ENCODE assay signal across 8 cellular contexts in the genomic region with DNA sequence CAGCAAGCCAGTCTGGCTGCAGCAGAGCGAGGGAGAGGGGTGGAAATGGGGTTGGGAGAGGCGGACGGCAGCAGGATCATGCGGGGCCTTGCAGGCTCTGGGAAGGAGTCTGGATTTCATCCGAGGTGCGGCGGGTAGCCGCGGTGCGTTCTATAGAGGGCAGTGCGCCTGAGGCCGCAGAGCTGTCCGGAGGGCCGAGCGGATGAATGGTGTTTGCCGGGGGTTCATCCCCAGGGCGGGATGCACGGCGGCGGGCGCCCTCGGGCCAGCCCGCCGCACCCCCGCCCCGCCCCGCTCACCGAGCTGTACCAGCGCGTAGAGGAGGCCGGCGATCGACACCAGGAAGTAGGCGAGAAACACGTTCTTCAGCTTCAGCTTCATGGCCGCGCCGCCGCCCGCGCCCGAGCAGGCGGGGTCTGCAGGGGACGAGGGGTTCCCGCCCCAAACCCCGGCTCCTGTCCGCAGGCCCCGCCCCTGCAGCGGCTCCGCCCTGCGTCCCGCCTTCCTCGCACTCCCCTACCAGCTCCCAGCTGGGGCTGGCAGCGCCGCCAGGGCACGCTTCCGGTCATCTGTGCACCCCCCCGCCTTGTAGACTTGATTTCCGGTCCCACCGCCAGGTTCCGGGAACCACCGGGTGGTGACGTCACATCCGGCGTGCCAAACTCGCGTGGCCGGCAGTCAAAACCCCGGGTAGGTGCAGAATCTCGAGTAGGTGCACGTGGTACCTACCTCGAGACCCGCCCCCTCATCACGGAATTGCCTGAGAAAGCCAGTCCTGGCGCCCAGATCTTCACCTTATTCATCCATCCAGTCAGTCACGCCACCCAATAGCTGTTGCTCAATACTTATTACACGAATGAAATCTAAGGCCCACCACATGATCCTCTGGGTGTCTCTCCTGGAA. TPM values are rescaled to one million over a fixed set of nuclear protein-coding genes. Genes with fewer than 3 reads are reported as not detected.
DNase-seq lines count a peak whose midpoint lies in the region; ATAC-seq and TF ChIP-seq lines count a peak whose summit lies in the region.

A gene (minus strand): TSS at position 420 of the 904 bp plus-strand sequence. CDS start 39 bp downstream, at position 381.

- H3K36me3 Mint-ChIP-seq in WTC11 (peaks cover 19% of the 10 kb centered on the region), immature natural killer cell (peaks cover 5 to 20% (median 6%) of the 10 kb centered on the region in 3 donors)

- no peaks in the 10 kb centered on the region for H3K27me3 ChIP-seq in AG04450 (ENCODE audit: control insufficient read depth, insufficient read depth, low read length)

- H3K4me3 ChIP-seq in AG04450 (ENCODE audit: low read depth, low read length) (peak within 1 kb of the TSS; percentile 86), cardiac fibroblast (replicated peaks in 1 of 2; ENCODE audit: low read depth in 2 of 2, low read length in 2 of 2) (peak within 1 kb of the TSS; percentile 62 to 79)

- H3K4me3 Mint-ChIP-seq in WTC11 (peak within 1 kb of the TSS; percentile 97), immature natural killer cell (peak within 1 kb of the TSS; percentile 89 to 96 (median 91))

- H3K9me3 Mint-ChIP-seq in WTC11 (no peaks in the 10 kb centered on the region), immature natural killer cell (no peaks in the 10 kb centered on the region)

- DNase-seq in AG04450 (ENCODE audit: low read depth, low spot score) (peak; percentile 96), NCI-H226 (peak; percentile 99), WTC11 (ENCODE audit: low spot score) (peak; percentile 99), cardiac fibroblast (ENCODE audit: low read depth in 2 of 2) (peak; percentile 98 to 99), immature natural killer cell (peak; percentile 98), smooth muscle cell of the brain vasculature (ENCODE audit: low read depth, low spot score) (peak; percentile 95)

- peak within 1 kb of the TSS; percentile 97 for H3K27ac ChIP-seq in AG04450 (ENCODE audit: low read depth, low read length)

- H3K4me1 Mint-ChIP-seq in WTC11 (peaks cover 16% of the 10 kb centered on the region), immature natural killer cell (peaks cover 26 to 27% of the 10 kb centered on the region in 2 donors)

- H3K27ac Mint-ChIP-seq in WTC11 (peak within 1 kb of the TSS; percentile 93), immature natural killer cell (peak within 1 kb of the TSS; percentile 91 to 100 (median 95))

- H3K27me3 Mint-ChIP-seq in WTC11 (ENCODE audit: low read depth) (no peaks in the 10 kb centered on the region), immature natural killer cell (ENCODE audit: low read depth in 3 of 3) (peaks cover 0 to 10% (median 9%) of the 10 kb centered on the region in 3 donors)

- TF ChIP-seq CTCF in AG04450 (IDR thresholded peaks at IDR 0.05; ENCODE audit: low read depth, low read length) (peak; percentile 13; the same call in 1 of the 2 replicates), WTC11 (IDR thresholded peaks at IDR 0.05) (no peak), cardiac fibroblast (IDR thresholded peaks at IDR 0.05; ENCODE audit: low read depth, low read length) (no peak)

- CTCF ChIA-PET in AG04450 (lab: Charles Lee), result interaction anchor here (0.6 to 1.8 kb wide), 7 partner anchors 10 to 227 kb away, joined by 3 to 8 read pairs (median 6); no protein-coding TSS in a partner anchor
- CTCF ChIA-PET in WTC11 (lab: Charles Lee), result interaction anchor here (0.6 to 4.5 kb wide), 21 partner anchors 10 to 227 kb away, joined by 3 to 51 read pairs (median 4); a partner anchor contains a TSS

- ATAC-seq in GM18909 (IDR thresholded peaks at IDR 0.05; ENCODE audit: poor library complexity, unreplicated experiment), result peak; percentile 92
- ATAC-seq in HG03175 (IDR thresholded peaks at IDR 0.05; ENCODE audit: unreplicated experiment), result peak; percentile 96
- ATAC-seq in WTC11, result peak; percentile 97

- POLR2A ChIA-PET in AG04450 (lab: Yijun Ruan, JAX) (interaction anchor here (0.6 to 2.9 kb wide), 22 partner anchors 9 to 227 kb away, joined by 3 to 23 read pairs (median 5); a partner anchor contains a TSS), WTC11 (lab: Charles Lee) (interaction anchor here (0.6 to 3.0 kb wide), 22 partner anchors 9 to 240 kb away, joined by 3 to 37 read pairs (median 6); a partner anchor contains a TSS)

- H3K9me3 ChIP-seq in AG04450 (ENCODE audit: control insufficient read depth, insufficient read depth, low read length), result no peaks in the 10 kb centered on the region

TF ChIP-seq in WTC11, 78 proteins besides CTCF, POLR2A, EP300 and RAD21 (continues in another document):
- TF ChIP-seq, protein P1, sequence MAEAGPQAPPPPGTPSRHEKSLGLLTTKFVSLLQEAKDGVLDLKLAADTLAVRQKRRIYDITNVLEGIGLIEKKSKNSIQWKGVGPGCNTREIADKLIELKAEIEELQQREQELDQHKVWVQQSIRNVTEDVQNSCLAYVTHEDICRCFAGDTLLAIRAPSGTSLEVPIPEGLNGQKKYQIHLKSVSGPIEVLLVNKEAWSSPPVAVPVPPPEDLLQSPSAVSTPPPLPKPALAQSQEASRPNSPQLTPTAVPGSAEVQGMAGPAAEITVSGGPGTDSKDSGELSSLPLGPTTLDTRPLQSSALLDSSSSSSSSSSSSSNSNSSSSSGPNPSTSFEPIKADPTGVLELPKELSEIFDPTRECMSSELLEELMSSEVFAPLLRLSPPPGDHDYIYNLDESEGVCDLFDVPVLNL (CRISPR knock-in tag; IDR thresholded peaks at IDR 0.05; ENCODE audit: borderline replicate concordance, low read depth), result peak; percentile 47; the same call in 1 of the 2 replicates
- TF ChIP-seq FOXK1 (CRISPR knock-in tag; IDR thresholded peaks at IDR 0.05) (peak; percentile 84), NR3C1 (CRISPR knock-in tag; conservative IDR thresholded peaks at IDR 0.05; ENCODE audit: low read depth) (0 out of 2 replicates have a peak, but pooled peaks have one; percentile 43), ZBTB21 (CRISPR knock-in tag; IDR thresholded peaks at IDR 0.05; ENCODE audit: borderline replicate concordance) (no peak), ELF4 (CRISPR knock-in tag; IDR thresholded peaks at IDR 0.05; ENCODE audit: low read depth) (no peak), TEAD1 (CRISPR knock-in tag; IDR thresholded peaks at IDR 0.05) (peak; percentile 69; the same call in 1 of the 2 replicates), MYBL2 (CRISPR knock-in tag; IDR thresholded peaks at IDR 0.05) (no peak), ZNF232 (CRISPR knock-in tag; IDR thresholded peaks at IDR 0.05) (no peak), HMGA2 (CRISPR knock-in tag; IDR thresholded peaks at IDR 0.05) (no peak), NFATC4 (CRISPR knock-in tag; IDR thresholded peaks at IDR 0.05) (0 out of 2 replicates have a peak, but pooled peaks have one; percentile 5), SMAD3 (CRISPR knock-in tag; IDR thresholded peaks at IDR 0.05; ENCODE audit: borderline replicate concordance) (peak; percentile 69; the same call in 1 of the 2 replicates), ZNF263 (CRISPR knock-in tag; IDR thresholded peaks at IDR 0.05; ENCODE audit: low read depth) (no peak), ZNF423 (CRISPR knock-in tag; IDR thresholded peaks at IDR 0.05) (0 out of 2 replicates have a peak, but pooled peaks have one; percentile 13), ZNF396 (CRISPR knock-in tag; IDR thresholded peaks at IDR 0.05; ENCODE audit: borderline replicate concordance) (no peak), FOXP1 (CRISPR knock-in tag; IDR thresholded peaks at IDR 0.05; ENCODE audit: borderline replicate concordance) (no peak; the same call in 1 of the 2 replicates), ESRRA (CRISPR knock-in tag; IDR thresholded peaks at IDR 0.05; ENCODE audit: borderline replicate concordance) (no peak), TCF7 (CRISPR knock-in tag; IDR thresholded peaks at IDR 0.05; ENCODE audit: low read depth) (no peak)
- TF ChIP-seq, protein P2, sequence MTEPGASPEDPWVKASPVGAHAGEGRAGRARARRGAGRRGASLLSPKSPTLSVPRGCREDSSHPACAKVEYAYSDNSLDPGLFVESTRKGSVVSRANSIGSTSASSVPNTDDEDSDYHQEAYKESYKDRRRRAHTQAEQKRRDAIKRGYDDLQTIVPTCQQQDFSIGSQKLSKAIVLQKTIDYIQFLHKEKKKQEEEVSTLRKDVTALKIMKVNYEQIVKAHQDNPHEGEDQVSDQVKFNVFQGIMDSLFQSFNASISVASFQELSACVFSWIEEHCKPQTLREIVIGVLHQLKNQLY (CRISPR knock-in tag; IDR thresholded peaks at IDR 0.05), result no peak
- TF ChIP-seq, protein P3, sequence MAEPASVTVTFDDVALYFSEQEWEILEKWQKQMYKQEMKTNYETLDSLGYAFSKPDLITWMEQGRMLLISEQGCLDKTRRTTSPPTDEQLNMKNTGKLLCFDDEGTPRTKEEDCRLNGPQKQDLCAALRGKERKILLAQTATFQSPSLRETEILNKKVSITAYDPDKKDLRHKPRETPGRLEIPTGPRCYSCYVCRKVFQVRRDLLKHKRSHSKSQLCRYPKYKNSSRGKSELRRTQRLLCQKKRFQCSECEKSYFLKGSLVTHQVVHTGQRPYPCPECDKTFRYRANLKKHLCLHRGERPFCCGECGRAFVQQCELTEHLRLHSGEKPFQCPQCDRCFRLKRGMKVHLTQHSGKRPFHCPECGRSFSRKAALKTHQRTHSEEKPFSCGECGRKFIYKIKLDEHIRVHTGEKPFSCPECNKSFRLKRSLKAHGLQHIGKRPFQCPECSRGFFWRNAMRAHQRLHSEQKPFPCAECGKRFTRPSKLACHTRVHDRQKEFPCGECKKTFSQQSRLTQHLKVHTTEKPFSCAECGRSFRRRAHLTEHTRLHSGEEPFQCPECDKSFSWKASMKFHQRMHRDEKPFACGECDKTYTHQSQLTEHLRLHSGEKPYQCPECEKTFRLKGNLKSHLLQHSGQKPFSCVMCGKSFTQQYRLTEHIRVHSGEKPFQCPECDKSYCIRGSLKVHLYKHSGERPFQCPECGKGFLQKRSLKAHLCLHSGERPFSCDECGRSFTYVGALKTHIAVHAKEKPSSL (CRISPR knock-in tag; conservative IDR thresholded peaks at IDR 0.05), result no peak
- TF ChIP-seq, protein P4, sequence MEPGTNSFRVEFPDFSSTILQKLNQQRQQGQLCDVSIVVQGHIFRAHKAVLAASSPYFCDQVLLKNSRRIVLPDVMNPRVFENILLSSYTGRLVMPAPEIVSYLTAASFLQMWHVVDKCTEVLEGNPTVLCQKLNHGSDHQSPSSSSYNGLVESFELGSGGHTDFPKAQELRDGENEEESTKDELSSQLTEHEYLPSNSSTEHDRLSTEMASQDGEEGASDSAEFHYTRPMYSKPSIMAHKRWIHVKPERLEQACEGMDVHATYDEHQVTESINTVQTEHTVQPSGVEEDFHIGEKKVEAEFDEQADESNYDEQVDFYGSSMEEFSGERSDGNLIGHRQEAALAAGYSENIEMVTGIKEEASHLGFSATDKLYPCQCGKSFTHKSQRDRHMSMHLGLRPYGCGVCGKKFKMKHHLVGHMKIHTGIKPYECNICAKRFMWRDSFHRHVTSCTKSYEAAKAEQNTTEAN (CRISPR knock-in tag; IDR thresholded peaks at IDR 0.05), result 0 out of 2 replicates have a peak, but pooled peaks have one; percentile 47

RNA-seq across cellular contexts. Expression of the gene that starts here (rescaled TPM):
- 14.5 and 20.2 TPM in 2 replicates for polyA plus RNA-seq in AG04450 (2011; rRNA removed)
- polyA minus RNA-seq in AG04450 (2011; rRNA and poly(A)+ RNA removed), result 5.3 and 7.4 TPM in 2 replicates
- total RNA-seq in WTC11 (2021), result 41.2 to 43.9 TPM (median 43.3 TPM) in 3 replicates
- 10 to 100 TPM; 35.5 to 54.1 (median 49.7) TPM for polyA plus RNA-seq in immature natural killer cell

Comparison
In these comparisons a context has a peak if more than half of its experiments do, and no peak if none do; other contexts are left out.
1. Peak in every context shown above with its lines: DNase-seq, ATAC-seq, H3K4me3 ChIP-seq and H3K27ac ChIP-seq.